ENCODE assay signal across 17 cellular contexts in genomic region chr4:169062861-169063197, GRCh38. TPM values are rescaled to one million over a fixed set of nuclear protein-coding genes. Genes with fewer than 3 reads are reported as not detected.
DNase-seq lines count a peak whose midpoint lies in the region; ATAC-seq, FAIRE-seq and TF ChIP-seq lines count a peak whose summit lies in the region.
"Had no signal": no experiment of that assay in that cellular context is flagged by ENCODE, and none has a peak within 500 bp of the region (broad histone marks: within the 10 kb centered on the region; RNA-seq: fewer than 3 reads in every experiment).

No MANE protein-coding gene starts in this region.

- no TSS peak for BruUV-seq in MCF 10A (replicated peaks; lab: Mats Ljungman, UMichigan)

- H3K27ac ChIP-seq in A549, result peak overlapping the region in 1 of 2 experiments; percentile 37; a peak in 1 of 6 replicates

- H3K9me3 ChIP-seq in A549, result no peaks in the 10 kb centered on the region

- no peak for FAIRE-seq in A549 (lab: Jason Lieb, UNC)
- no peak for FAIRE-seq in GM12891 (lab: Jason Lieb, UNC)
- FAIRE-seq: astrocyte, TTC549 had no signal

- H3K36me3 Mint-ChIP-seq in MCF 10A (ENCODE audit: insufficient read depth, unreplicated experiment), result no peaks in the 10 kb centered on the region

- H3K27me3 Mint-ChIP-seq in MCF 10A (ENCODE audit: insufficient read depth, unreplicated experiment), result no peaks in the 10 kb centered on the region
- H3K27me3 Mint-ChIP-seq in stimulated activated naive CD8-positive, alpha-beta T cell treated with anti-CD3 and anti-CD28 coated beads, Interleukin-15, amount 100 ng/mL, for 72 hours, result no peaks in the 10 kb centered on the region
- H3K27me3 Mint-ChIP-seq: stimulated activated naive CD8-positive, alpha-beta T cell treated with anti-CD3 and anti-CD28 coated beads, Interleukin-15, Interleukin-2, amounts not matched to agents 100 ng/mL and 50 ng/mL, for 24 hours had no signal

- DNase-seq in A549 (ENCODE audit: low read depth in 1 of 2, low spot score in 1 of 2), result no peak
- no peak for DNase-seq in MCF 10A (ENCODE audit: unreplicated experiment)
- DNase-seq in iris pigment epithelial cell (ENCODE audit: low read depth), result peak; percentile 66
- no peak for DNase-seq in sciatic nerve (ENCODE audit: low spot score)
- no peak for DNase-seq in NCI-H1092 treated with DMSO at 0.1 percent for 48 hours (lab: John Stamatoyannopoulos, UW)
- no peak for DNase-seq in GM12891 (ENCODE audit: insufficient read length, low spot score)
- no peak for DNase-seq in SKM-1 treated with dmso at 0.1 percent for 144 hours (lab: John Stamatoyannopoulos, UW; ENCODE audit: unreplicated experiment)
- no peak for DNase-seq in stimulated activated naive CD8-positive, alpha-beta T cell treated with anti-CD3 and anti-CD28 coated beads, Interleukin-15, amount 100 ng/mL, for 72 hours
- DNase-seq: ACHN; H7; NCI-H1417; NCI-H524 treated with DMSO at 0.1 percent for 48 hours; SHP77; stimulated activated CD4-positive, alpha-beta T cell treated with anti-CD3 and anti-CD28 coated beads, Interleukin-4, amount 100 ng/mL, for 4 hours had no signal

- ATAC-seq in A549 (no peak), sciatic nerve (peak; percentile 49)
- no peak for ATAC-seq in stimulated activated naive CD8-positive, alpha-beta T cell treated with anti-CD3 and anti-CD28 coated beads, Interleukin-15, amount 100 ng/mL, for 72 hours

- TF ChIP-seq CTCF in A549 (IDR thresholded peaks at IDR 0.05) (no peak), MCF 10A (IDR thresholded peaks at IDR 0.05; ENCODE audit: unreplicated experiment) (no peak)

- H3K4me3 Mint-ChIP-seq in MCF 10A (ENCODE audit: unreplicated experiment), result no peak overlapping the region
- no peak overlapping the region for H3K4me3 Mint-ChIP-seq in stimulated activated naive CD8-positive, alpha-beta T cell treated with anti-CD3 and anti-CD28 coated beads, Interleukin-15, amount 100 ng/mL, for 72 hours
- H3K4me3 Mint-ChIP-seq: stimulated activated naive CD8-positive, alpha-beta T cell treated with anti-CD3 and anti-CD28 coated beads, Interleukin-15, Interleukin-2, amounts not matched to agents 100 ng/mL and 50 ng/mL, for 24 hours had no signal

- TF ChIP-seq POLR2A in A549 (IDR thresholded peaks at IDR 0.05; ENCODE audit: low read length), result no peak
- TF ChIP-seq POLR2A in GM12891 (IDR thresholded peaks at IDR 0.05; ENCODE audit: low read depth, low read length), result no peak

- CTCF ChIA-PET in A549 (lab: Yijun Ruan, JAX) (interaction anchor here (0.8 kb wide), 1 partner anchor 9 kb away, joined by 3 read pairs; no protein-coding TSS in a partner anchor), MCF 10A (lab: Yijun Ruan, JAX) (no interaction called here)

- H3K4me2 ChIP-seq in A549, result peak overlapping the region; percentile 46; the same call in 2 of the 3 replicates

- intact Hi-C loops in MCF 10A (cut with micrococcal nuclease), result no loop called here
- intact Hi-C loops in sciatic nerve (cut with DNase I), result no loop called here

- peak overlapping the region; percentile 35 for H3K27ac Mint-ChIP-seq in MCF 10A (ENCODE audit: low read depth, unreplicated experiment)
- H3K27ac Mint-ChIP-seq in stimulated activated naive CD8-positive, alpha-beta T cell treated with anti-CD3 and anti-CD28 coated beads, Interleukin-15, amount 100 ng/mL, for 72 hours, result no peak overlapping the region
- H3K27ac Mint-ChIP-seq: stimulated activated naive CD8-positive, alpha-beta T cell treated with anti-CD3 and anti-CD28 coated beads, Interleukin-15, Interleukin-2, amounts not matched to agents 100 ng/mL and 50 ng/mL, for 24 hours had no signal

- H3K4me3 ChIP-seq in A549, result no peak overlapping the region

- H3K9me3 Mint-ChIP-seq in MCF 10A (ENCODE audit: unreplicated experiment), result no peaks in the 10 kb centered on the region
- no peaks in the 10 kb centered on the region for H3K9me3 Mint-ChIP-seq in stimulated activated naive CD8-positive, alpha-beta T cell treated with anti-CD3 and anti-CD28 coated beads, Interleukin-15, amount 100 ng/mL, for 72 hours
- H3K9me3 Mint-ChIP-seq: stimulated activated naive CD8-positive, alpha-beta T cell treated with anti-CD3 and anti-CD28 coated beads, Interleukin-15, Interleukin-2, amounts not matched to agents 100 ng/mL and 50 ng/mL, for 24 hours had no signal

- H3K4me1 ChIP-seq in A549, result peaks cover 15% of the 10 kb centered on the region

- no peak for TF ChIP-seq RAD21 in A549 (conservative IDR thresholded peaks at IDR 0.05 in 1 of 2, IDR thresholded peaks at IDR 0.05 in 1 of 2)

- no peak for TF ChIP-seq EP300 in A549 (IDR thresholded peaks at IDR 0.05)

- WGBS in A549 (ENCODE audit: missing lambda C conversion rate), result 55% methylated on average over 5 of the region's 5 CpGs

- POLR2A ChIA-PET in A549 (lab: Yijun Ruan, JAX), result interaction anchor here (0.5 kb wide), 1 partner anchor 16 kb away, joined by 4 read pairs; no protein-coding TSS in a partner anchor
- POLR2A ChIA-PET in MCF 10A (lab: Yijun Ruan, JAX), result no interaction called here

- H3K4me1 Mint-ChIP-seq in MCF 10A (ENCODE audit: insufficient read depth, unreplicated experiment), result no peaks in the 10 kb centered on the region
- peaks cover under 1% of the 10 kb centered on the region for H3K4me1 Mint-ChIP-seq in stimulated activated naive CD8-positive, alpha-beta T cell treated with anti-CD3 and anti-CD28 coated beads, Interleukin-15, amount 100 ng/mL, for 72 hours

TF ChIP-seq in A549, 52 proteins besides CTCF, POLR2A, EP300 and RAD21:
- no peak for TF ChIP-seq SREBF2 (IDR thresholded peaks at IDR 0.05)

TF ChIP-seq in GM12891, 5 proteins besides CTCF, POLR2A, EP300 and RAD21:
- TF ChIP-seq TAF1 (IDR thresholded peaks at IDR 0.05; ENCODE audit: low read depth, low read length), result no peak
- no peak for TF ChIP-seq SPI1 (IDR thresholded peaks at IDR 0.05; ENCODE audit: low read depth, low read length)
- no peak for TF ChIP-seq PAX5 (IDR thresholded peaks at IDR 0.05; ENCODE audit: insufficient read depth, low read length, severe bottlenecking)
- TF ChIP-seq POLR2AphosphoS5 (IDR thresholded peaks at IDR 0.05; ENCODE audit: low read depth, low read length), result no peak
- no peak for TF ChIP-seq POU2F2 (IDR thresholded peaks at IDR 0.05; ENCODE audit: low read depth, low read length)

RNA-seq across cellular contexts. Expression of gene CBR4, which starts 52.8 kb away (rescaled TPM):
- 8.5 and 8.9 TPM in 2 replicates for polyA plus RNA-seq in A549 (2011; rRNA removed)
- polyA plus RNA-seq in A549 (2012; cell fraction: cytosol; rRNA removed), result 0.87 and 0.97 TPM in 2 replicates
- 1.0 and 3.1 TPM in 2 replicates for polyA plus RNA-seq in A549 (2012; cell fraction: nucleus; rRNA removed)
- 7.8 to 10.1 TPM (median 9.3 TPM) in 3 replicates for polyA plus RNA-seq in A549 (2017; fragmentation: RNase III; extraction: RNeasy Plus Mini Kit Qiagen cat#74134 plus additional on column Dnase treatment)
- polyA minus RNA-seq in A549 (2011; rRNA and poly(A)+ RNA removed), result 4.5 and 5.0 TPM in 2 replicates
- total RNA-seq in MCF 10A (2022), result 19.2 and 24.0 TPM in 2 replicates
- total RNA-seq in sciatic nerve, result 24.8 TPM
- 8.9 TPM for polyA plus RNA-seq in GM12891 (2012; ENCODE audit: low read depth, missing spikeins)
